In genomic region chr10:102229810-102230263, GRCh38 we compare ENCODE assay signal across 1 cellular context.
TF ChIP-seq lines count a peak whose summit lies in the region.

No MANE protein-coding gene starts in this region.

TF ChIP-seq in HepG2, 621 proteins besides CTCF, POLR2A, EP300 and RAD21 (continued from another document and continues in another):
- TF ChIP-seq PAXIP1 (CRISPR knock-in tag; conservative IDR thresholded peaks at IDR 0.05) (0 out of 2 replicates have a peak, but pooled peaks have one; percentile 11), THAP11 (CRISPR knock-in tag; IDR thresholded peaks at IDR 0.05) (peak; percentile 59), ZNF44 (CRISPR knock-in tag; IDR thresholded peaks at IDR 0.05) (0 out of 2 replicates have a peak, but pooled peaks have one; percentile 53), CSRNP1 (CRISPR knock-in tag; IDR thresholded peaks at IDR 0.05) (no peak), TIGD3 (CRISPR knock-in tag; IDR thresholded peaks at IDR 0.05; ENCODE audit: borderline replicate concordance) (peak; percentile 51; the same call in 1 of the 2 replicates), ZNF558 (CRISPR knock-in tag; IDR thresholded peaks at IDR 0.05; ENCODE audit: borderline replicate concordance) (0 out of 2 replicates have a peak, but pooled peaks have one; percentile 4), ZNF33B (CRISPR knock-in tag; IDR thresholded peaks at IDR 0.05) (0 out of 2 replicates have a peak, but pooled peaks have one; percentile 36), ATM (IDR thresholded peaks at IDR 0.05; ENCODE audit: borderline replicate concordance) (no peak), ZNF292 (CRISPR knock-in tag; IDR thresholded peaks at IDR 0.05; ENCODE audit: borderline replicate concordance, low read depth) (0 out of 2 replicates have a peak, but pooled peaks have one; percentile 27), SIN3B (IDR thresholded peaks at IDR 0.05; ENCODE audit: low read length) (no peak), HNRNPL (IDR thresholded peaks at IDR 0.05; ENCODE audit: low read depth, low read length) (no peak), NFE2L2 (IDR thresholded peaks at IDR 0.05; ENCODE audit: low read length) (no peak), NFKB2 (CRISPR knock-in tag; IDR thresholded peaks at IDR 0.05; ENCODE audit: borderline replicate concordance) (peak; percentile 32; the same call in 1 of the 2 replicates), PHF21A (CRISPR knock-in tag; IDR thresholded peaks at IDR 0.05) (peak; percentile 75), THAP9 (CRISPR knock-in tag; IDR thresholded peaks at IDR 0.05; ENCODE audit: borderline replicate concordance) (peak; percentile 55; the same call in 1 of the 2 replicates), ZNF83 (CRISPR knock-in tag; IDR thresholded peaks at IDR 0.05; ENCODE audit: borderline replicate concordance) (no peak), ZNF547 (CRISPR knock-in tag; IDR thresholded peaks at IDR 0.05) (0 out of 2 replicates have a peak, but pooled peaks have one; percentile 65), GATAD1 (CRISPR knock-in tag; IDR thresholded peaks at IDR 0.05) (peak; percentile 35; the same call in 1 of the 2 replicates), SRSF9 (IDR thresholded peaks at IDR 0.05; ENCODE audit: borderline replicate concordance, insufficient read depth, low read depth, low read length, poor library complexity, severe bottlenecking) (no peak), FOSL2 (CRISPR knock-in tag; IDR thresholded peaks at IDR 0.05) (0 out of 2 replicates have a peak, but pooled peaks have one; percentile 19), EZH2 (conservative IDR thresholded peaks at IDR 0.05; ENCODE audit: low read depth, low read length) (0 out of 2 replicates have a peak, but pooled peaks have one; percentile 27), ZNF605 (CRISPR knock-in tag; IDR thresholded peaks at IDR 0.05) (peak; percentile 31; the same call in 1 of the 2 replicates), ZHX1 (CRISPR knock-in tag; IDR thresholded peaks at IDR 0.05; ENCODE audit: low read depth) (no peak), PTBP1 (IDR thresholded peaks at IDR 0.05; ENCODE audit: low read depth, low read length, poor library complexity, severe bottlenecking) (no peak), ZNF790 (CRISPR knock-in tag; IDR thresholded peaks at IDR 0.05; ENCODE audit: borderline replicate concordance) (0 out of 2 replicates have a peak, but pooled peaks have one; percentile 47), MAX (IDR thresholded peaks at IDR 0.05) (peak; percentile 64; the same call in 1 of the 2 replicates), SOX13 (IDR thresholded peaks at IDR 0.05) (no peak), SOX13 (CRISPR knock-in tag; conservative IDR thresholded peaks at IDR 0.05 in 1 of 2, IDR thresholded peaks at IDR 0.05 in 1 of 2) (peak in 1 of 2 experiments; percentile 12; a peak in 1 of 4 replicates), TFDP1 (CRISPR knock-in tag; IDR thresholded peaks at IDR 0.05; ENCODE audit: borderline replicate concordance) (peak; percentile 61; the same call in 1 of the 2 replicates), ZFX (CRISPR knock-in tag; IDR thresholded peaks at IDR 0.05; ENCODE audit: low read depth) (0 out of 2 replicates have a peak, but pooled peaks have one; percentile 38), XRCC5 (optimal IDR thresholded peaks at IDR 0.05; ENCODE audit: low read length) (peak; percentile 47), ZNF766 (CRISPR knock-in tag; IDR thresholded peaks at IDR 0.05; ENCODE audit: borderline replicate concordance) (no peak), YY1 (IDR thresholded peaks at IDR 0.05; ENCODE audit: insufficient read depth, insufficient replicate concordance, low read depth, low read length) (peak; percentile 56), ZBTB7A (CRISPR knock-in tag; IDR thresholded peaks at IDR 0.05) (0 out of 2 replicates have a peak, but pooled peaks have one; percentile 35), U2AF1 (optimal IDR thresholded peaks at IDR 0.05; ENCODE audit: low read depth, low read length) (no peak), PREB (CRISPR knock-in tag; IDR thresholded peaks at IDR 0.05) (no peak), TCF7L2 (IDR thresholded peaks at IDR 0.05; ENCODE audit: low read depth, low read length) (no peak), ZNF598 (CRISPR knock-in tag; IDR thresholded peaks at IDR 0.05; ENCODE audit: borderline replicate concordance) (peak; percentile 62; the same call in 1 of the 2 replicates), ZNF784 (CRISPR knock-in tag; IDR thresholded peaks at IDR 0.05; ENCODE audit: borderline replicate concordance) (peak; percentile 69; the same call in 1 of the 2 replicates), ZNF329 (CRISPR knock-in tag; IDR thresholded peaks at IDR 0.05; ENCODE audit: low read depth) (no peak), ZNF337 (CRISPR knock-in tag; IDR thresholded peaks at IDR 0.05; ENCODE audit: borderline replicate concordance, low read depth) (no peak), FOXO1 (CRISPR knock-in tag; IDR thresholded peaks at IDR 0.05) (peak; percentile 29; the same call in 1 of the 2 replicates), ZNF280B (CRISPR knock-in tag; IDR thresholded peaks at IDR 0.05; ENCODE audit: borderline replicate concordance) (peak; percentile 59; the same call in 1 of the 2 replicates), MTA1 (CRISPR knock-in tag; IDR thresholded peaks at IDR 0.05; ENCODE audit: borderline replicate concordance) (peak; percentile 28; the same call in 1 of the 2 replicates), PCBP1 (IDR thresholded peaks at IDR 0.05; ENCODE audit: borderline replicate concordance, low read depth, low read length) (0 out of 2 replicates have a peak, but pooled peaks have one; percentile 5)
